ENCODE assay signal across 8 cellular contexts in the genomic region with DNA sequence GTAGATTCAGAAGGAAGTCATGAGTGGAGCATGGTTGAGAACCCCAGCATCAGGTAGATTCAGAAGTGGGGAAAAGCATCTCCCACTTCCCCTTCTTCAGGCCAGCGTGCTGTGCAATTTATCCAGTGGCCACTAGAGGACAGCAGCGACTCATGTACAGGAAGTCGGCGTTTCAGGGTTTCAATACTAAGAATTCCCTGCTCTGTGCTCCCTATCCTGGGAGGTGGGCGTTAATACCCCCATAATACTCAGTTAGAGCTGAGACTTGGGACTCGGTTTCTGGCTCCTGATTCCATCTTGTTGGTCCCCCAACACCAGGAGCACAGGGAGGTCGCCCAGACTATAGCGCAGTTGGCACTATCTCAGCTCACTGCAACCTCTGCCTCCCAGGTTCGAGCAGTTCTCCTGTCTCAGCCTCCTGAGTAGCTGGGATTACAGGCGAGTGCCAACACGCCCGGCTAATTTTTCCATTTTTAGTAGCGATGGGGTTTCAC.
DNase-seq lines count a peak whose midpoint lies in the region; TF ChIP-seq lines count a peak whose summit lies in the region.

No MANE protein-coding gene starts in this region.

- H3K4me1 ChIP-seq in Peyer's patch = no peaks in the 10 kb centered on the region
- H3K4me1 ChIP-seq in osteoblast (ENCODE audit: insufficient read depth, low read length) = no peaks in the 10 kb centered on the region
- no peaks in the 10 kb centered on the region for H3K4me1 ChIP-seq in tibial artery

- no peak overlapping the region for H3K27ac ChIP-seq in Peyer's patch
- H3K27ac ChIP-seq in osteoblast (ENCODE audit: low read depth, low read length) = no peak overlapping the region
- H3K27ac ChIP-seq in tibial artery = no peak overlapping the region

- H3K36me3 ChIP-seq in Peyer's patch (no peaks in the 10 kb centered on the region), osteoblast (ENCODE audit: insufficient read depth, low read length) (no peaks in the 10 kb centered on the region), tibial artery (no peaks in the 10 kb centered on the region)

- H3K27me3 ChIP-seq in Peyer's patch (no peaks in the 10 kb centered on the region), osteoblast (ENCODE audit: insufficient read depth, low read length) (no peaks in the 10 kb centered on the region), tibial artery (no peaks in the 10 kb centered on the region)

- no peaks in the 10 kb centered on the region for H4K20me1 ChIP-seq in osteoblast (ENCODE audit: insufficient read depth, low read length)

- peak overlapping the region; percentile 60 for H2AFZ ChIP-seq in osteoblast (ENCODE audit: low read length)

- H3K4me3 ChIP-seq in Peyer's patch (no peak overlapping the region), fibroblast of villous mesenchyme (ENCODE audit: low read depth, low read length) (no peak overlapping the region), osteoblast (ENCODE audit: insufficient read depth, low read length) (no peak overlapping the region), tibial artery (no peak overlapping the region)

- intact Hi-C loops in tibial artery (cut with DNase I; ENCODE audit: low total_unique reads) = loop anchor here (10.0 kb wide), 1 partner anchor 292 kb away; no protein-coding TSS in a partner anchor

- TF ChIP-seq CTCF in Peyer's patch (IDR thresholded peaks at IDR 0.05) (peak; percentile 91 to 99 (median 96)), fibroblast of villous mesenchyme (IDR thresholded peaks at IDR 0.05; ENCODE audit: insufficient read depth, low read depth, low read length) (peak; percentile 97), osteoblast (IDR thresholded peaks at IDR 0.05; ENCODE audit: extremely low read depth, low read depth, low read length) (peak; percentile 94), tibial artery (IDR thresholded peaks at IDR 0.05) (peak; percentile 92 to 97)

- peak overlapping the region; percentile 67 for H3K4me2 ChIP-seq in osteoblast (ENCODE audit: insufficient read depth, low read length)

- no peaks in the 10 kb centered on the region for H3K79me2 ChIP-seq in osteoblast (ENCODE audit: insufficient read depth, low read length)

- peak; percentile 57 to 74 for DNase-seq in NCI-H446 (lab: John Stamatoyannopoulos, UW)
- DNase-seq in NCI-H446 treated with DMSO at 0.1 percent for 48 hours (lab: John Stamatoyannopoulos, UW) = no peak
- peak in 52 of 76 experiments; percentile 1 to 66 (median 34) for DNase-seq in HUDEP-2 (lab: John Stamatoyannopoulos, UW; ENCODE audit: unreplicated experiment in 76 of 76)
- peak; percentile 66 to 93 (median 87) for DNase-seq in Peyer's patch
- DNase-seq in activated T-cell treated with anti-CD3 and anti-CD28 coated beads, Interleukin-2, amount 50 U/mL, for 48 hours = peak; percentile 83 to 84
- peak; percentile 68 for DNase-seq in fibroblast of villous mesenchyme (ENCODE audit: low read depth)
- DNase-seq in osteoblast (ENCODE audit: insufficient read length, low spot score, missing footprints) = no peak
- DNase-seq in tibial artery = peak; percentile 76 to 79

- no peak for TF ChIP-seq POLR2A in Peyer's patch (IDR thresholded peaks at IDR 0.05)

- H3K9me3 ChIP-seq in Peyer's patch (no peaks in the 10 kb centered on the region), osteoblast (ENCODE audit: low read depth, low read length) (no peaks in the 10 kb centered on the region), tibial artery (no peaks in the 10 kb centered on the region)

Comparison
In these comparisons a context has a peak if more than half of its experiments do, and no peak if none do; other contexts are left out.
1. DNase-seq: peak in NCI-H446 (2 of 2), HUDEP-2 (52 of 76), Peyer's patch (3 of 3), activated T-cell treated with anti-CD3 and anti-CD28 coated beads, Interleukin-2, amount 50 U/mL, for 48 hours (2 of 2), fibroblast of villous mesenchyme (single experiment) and tibial artery (2 of 2); none in NCI-H446 treated with DMSO at 0.1 percent for 48 hours (single experiment) and osteoblast (single experiment).
2. Peak in every context shown above with its lines, with median percentiles within 50 percentile points of each other: CTCF ChIP-seq.